1 cellular context compared by ENCODE assay signal in the genomic region with DNA sequence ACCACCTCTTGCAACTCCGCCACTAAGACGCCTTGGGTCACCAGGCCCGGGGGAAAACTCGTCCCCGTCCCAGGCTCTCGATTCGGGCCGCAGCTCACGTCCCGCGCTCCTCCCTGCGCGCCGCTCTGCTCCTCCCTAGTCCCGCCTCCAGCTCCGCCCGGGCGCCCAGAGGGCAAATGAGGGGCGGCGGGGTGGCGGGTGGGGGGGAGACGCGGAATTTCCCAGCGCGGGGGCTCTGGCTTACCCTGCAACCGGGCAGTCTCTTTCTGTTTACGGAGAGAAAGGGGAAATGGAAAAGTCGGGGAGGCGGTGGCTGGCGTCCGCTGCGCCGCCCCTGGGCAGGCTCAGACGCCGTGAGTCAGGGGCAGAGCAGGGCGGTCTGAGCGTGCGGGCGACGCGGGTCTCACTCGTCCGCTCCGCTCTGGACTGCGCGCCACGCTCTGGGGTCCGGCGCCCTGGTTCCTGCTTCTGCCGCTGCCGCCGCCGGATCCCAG.
TF ChIP-seq lines count a peak whose summit lies in the region.

Gene MAP3K8 (plus strand): TSS at position 406 of the 494 bp plus-strand sequence. CDS start 4,755 bp downstream, outside the sequence.

TF ChIP-seq in HCT116, 20 proteins besides CTCF, POLR2A, EP300 and RAD21 (continued from another document):
- TF ChIP-seq REST (IDR thresholded peaks at IDR 0.05; ENCODE audit: low read depth): no peak
- TF ChIP-seq POLR2AphosphoS5 (IDR thresholded peaks at IDR 0.05; ENCODE audit: low read depth, low read length): peak; percentile 85
- TF ChIP-seq ZNF274 (IDR thresholded peaks at IDR 0.05; ENCODE audit: low read depth, low read length): no peak
- peak; percentile 53 for TF ChIP-seq SP1 (IDR thresholded peaks at IDR 0.05; ENCODE audit: low read depth)
- TF ChIP-seq CEBPB (IDR thresholded peaks at IDR 0.05; ENCODE audit: low read depth): no peak
- no peak for TF ChIP-seq TCF7L2 (IDR thresholded peaks at IDR 0.05; ENCODE audit: borderline replicate concordance, extremely low read depth, insufficient read depth, insufficient read length)
